ENCODE assay signal across 35 cellular contexts in the genomic region with DNA sequence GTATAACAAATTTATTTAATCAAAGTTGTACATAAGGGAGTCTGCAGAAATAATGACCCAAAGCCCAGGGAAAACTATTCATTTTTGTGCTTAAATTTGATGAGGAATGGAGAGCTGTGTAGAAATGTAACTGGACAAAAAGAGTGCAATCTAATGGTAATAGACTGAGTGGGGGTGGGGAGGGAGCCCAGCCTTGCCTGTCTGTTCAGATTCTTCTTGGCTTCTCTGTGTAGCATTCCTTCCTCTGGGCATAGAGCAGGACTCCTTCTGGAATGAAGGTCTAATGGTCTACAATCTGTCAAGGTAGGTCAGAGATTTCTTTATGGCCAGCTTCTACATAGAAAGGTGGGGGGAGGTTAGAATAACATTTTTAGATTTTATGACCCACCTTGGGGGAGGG.
"Had no signal": no experiment of that assay in that cellular context is flagged by ENCODE, and none has a peak within 500 bp of the region (broad histone marks: within the 10 kb centered on the region; RNA-seq: fewer than 3 reads in every experiment).

No MANE protein-coding gene starts in this region.

- H3K27me3 ChIP-seq: MG63 had no signal

- H3K36me3 ChIP-seq: MG63 had no signal

- H3K9me3 ChIP-seq: MG63 had no signal

- H3K4me3 ChIP-seq: MG63 had no signal

- DNase-seq: Karpas-422, Kasumi-1, MG63, MM.1S, MV-4-11, NCI-H1048, NCI-H1092, NCI-H1092 treated with DMSO at 0.1 percent for 48 hours, NCI-H1105, NCI-H1105 treated with DMSO at 0.1 percent for 48 hours, NCI-H1417, NCI-H1417 treated with DMSO at 0.1 percent for 48 hours, NCI-H1436, NCI-H1436 treated with DMSO at 0.1 percent for 48 hours, NCI-H146, NCI-H1694, NCI-H1694 treated with DMSO at 0.1 percent for 48 hours, NCI-H187, NCI-H187 treated with DMSO at 0.1 percent for 48 hours, NCI-H1930, NCI-H2029, NCI-H2029 treated with DMSO at 0.1 percent for 48 hours, NCI-H2081, NCI-H2081 treated with DMSO at 0.1 percent for 48 hours, NCI-H2107, NCI-H2171, NCI-H2171 treated with DMSO at 0.1 percent for 48 hours, NCI-H2227 treated with DMSO at 0.1 percent for 48 hours, NCI-H226, NCI-H345, NCI-H446, NCI-H446 treated with DMSO at 0.1 percent for 48 hours, NCI-H510A, NCI-H510A treated with DMSO at 0.1 percent for 48 hours, NCI-H524 had no signal
